15 cellular contexts compared by ENCODE assay signal in the genomic region with DNA sequence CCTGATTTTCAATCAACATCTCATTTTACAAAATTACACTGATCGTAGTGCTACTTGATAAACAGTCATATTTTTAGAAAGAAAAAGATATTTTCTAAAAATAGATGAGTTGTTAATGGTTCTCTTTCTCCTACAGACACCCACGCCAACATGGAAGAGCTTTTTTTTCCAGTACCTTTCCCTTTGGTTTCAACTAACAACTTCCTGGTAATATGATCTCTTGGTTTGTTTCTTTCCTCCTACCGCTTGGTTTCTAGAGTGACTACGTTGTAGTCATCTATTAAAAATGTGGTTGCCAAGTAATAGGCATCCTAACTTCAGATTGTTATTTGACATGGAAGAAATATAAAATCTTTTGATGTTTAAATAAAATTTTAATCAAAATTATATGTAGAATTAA.
A peak's percentile ranks its signal among the peaks of the same experiment; 100 is the strongest.
DNase-seq lines count a peak whose midpoint lies in the region; FAIRE-seq and TF ChIP-seq lines count a peak whose summit lies in the region.
"Had no signal": no experiment of that assay in that cellular context is flagged by ENCODE, and none has a peak within 500 bp of the region (broad histone marks: within the 10 kb centered on the region; RNA-seq: fewer than 3 reads in every experiment).

No MANE protein-coding gene starts in this region.

- peaks cover 8 to 31% (median 17%) of the 10 kb centered on the region in 7 donors for H3K9me3 Mint-ChIP-seq in CD14-positive monocyte

- intact Hi-C loops in CD14-positive monocyte (cut with micrococcal nuclease) = no loop called here

- no peaks in the 10 kb centered on the region for H3K27me3 Mint-ChIP-seq in CD14-positive monocyte (ENCODE audit: low read depth in 3 of 3)

- TF ChIP-seq CTCF in D721Med (IDR thresholded peaks at IDR 0.05; ENCODE audit: insufficient read depth, missing control alignments) (no peak), CD14-positive monocyte (IDR thresholded peaks at IDR 0.05) (no peak)

- no peak overlapping the region for H3K4me3 Mint-ChIP-seq in CD14-positive monocyte
- H3K4me3 Mint-ChIP-seq: activated T-cell treated with anti-CD3 and anti-CD28 coated beads, Interleukin-2, amount 50 U/mL, for 24 hours; B cell; T-cell had no signal

- no peaks in the 10 kb centered on the region for H3K4me1 Mint-ChIP-seq in CD14-positive monocyte
- H3K4me1 Mint-ChIP-seq: B cell, T-cell had no signal

- H3K27ac Mint-ChIP-seq in CD14-positive monocyte = no peak overlapping the region
- H3K27ac Mint-ChIP-seq: activated T-cell treated with anti-CD3 and anti-CD28 coated beads, Interleukin-2, amount 50 U/mL, for 24 hours; B cell; T-cell had no signal

- no peaks in the 10 kb centered on the region for H3K36me3 Mint-ChIP-seq in CD14-positive monocyte
- H3K36me3 Mint-ChIP-seq: T-cell had no signal

- FAIRE-seq in D721Med (lab: Jason Lieb, UNC) = no peak
- FAIRE-seq: GM12891 had no signal

- peak; percentile 45 for DNase-seq in SIG-M5 treated with dmso at 0.1 percent for 504 hours (lab: John Stamatoyannopoulos, UW; ENCODE audit: unreplicated experiment)
- DNase-seq in SIG-M5 (lab: John Stamatoyannopoulos, UW) = no peak
- DNase-seq in SW480 (ENCODE audit: low spot score) = peak; percentile 60
- peak; percentile 16 for DNase-seq in glomerular endothelial cell (ENCODE audit: extremely low read depth, low read depth, low spot score)
- DNase-seq in D721Med (ENCODE audit: insufficient read length, low spot score) = no peak
- DNase-seq in CD14-positive monocyte (ENCODE audit: low spot score) = no peak
- no peak for DNase-seq in NCI-H1694 treated with DMSO at 0.1 percent for 48 hours (lab: John Stamatoyannopoulos, UW)
- no peak for DNase-seq in Ammon's horn (ENCODE audit: low spot score)
- DNase-seq: activated T-cell treated with anti-CD3 and anti-CD28 coated beads, Interleukin-2, amount 50 U/mL, for 24 hours; dorsolateral prefrontal cortex; left colon; stimulated activated naive CD4-positive, alpha-beta T cell; T-cell had no signal

Comparison
In these comparisons a context has a peak if more than half of its experiments do, and no peak if none do; other contexts are left out.
1. DNase-seq: peak in SIG-M5 treated with dmso at 0.1 percent for 504 hours (single experiment), SW480 (single experiment) and glomerular endothelial cell (single experiment); none in SIG-M5 (single experiment), D721Med (single experiment), CD14-positive monocyte (single experiment), NCI-H1694 treated with DMSO at 0.1 percent for 48 hours (single experiment) and Ammon's horn (single experiment).